8 cellular contexts compared by ENCODE assay signal in the genomic region with DNA sequence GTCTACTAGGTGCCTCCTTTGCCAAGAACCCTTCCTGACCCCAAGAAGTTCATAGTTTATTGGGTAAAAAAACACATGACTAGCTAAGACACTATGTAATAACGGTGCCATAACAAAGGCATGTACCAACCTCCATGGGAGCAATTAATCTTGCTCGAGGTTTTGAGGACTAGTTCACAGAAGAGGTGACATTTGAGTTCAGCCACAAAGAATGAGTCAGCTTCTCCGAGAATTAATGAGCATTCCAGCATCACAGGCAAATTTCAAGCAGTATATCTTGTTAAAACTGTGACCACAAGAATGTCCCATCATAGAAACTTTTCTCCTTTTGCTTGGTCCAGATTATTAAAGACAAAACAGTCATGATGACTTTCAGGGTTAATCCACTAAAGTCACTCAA.
A peak's percentile ranks its signal among the peaks of the same experiment; 100 is the strongest.
DNase-seq lines count a peak whose midpoint lies in the region; ATAC-seq and TF ChIP-seq lines count a peak whose summit lies in the region.

No MANE protein-coding gene starts in this region.

- no peaks in the 10 kb centered on the region for H3K4me1 ChIP-seq in Karpas-422 (ENCODE audit: low read length)

- no peaks in the 10 kb centered on the region for H3K27me3 Mint-ChIP-seq in osteocyte (ENCODE audit: unreplicated experiment)

- no peaks in the 10 kb centered on the region for H3K79me2 ChIP-seq in Karpas-422 (ENCODE audit: low read length)

- peak overlapping the region; percentile 57 for H3K27ac Mint-ChIP-seq in osteocyte (ENCODE audit: unreplicated experiment)

- no peak for ATAC-seq in left lobe of liver

- H3K27me3 ChIP-seq in brain microvascular endothelial cell (replicated peaks), result no peaks in the 10 kb centered on the region
- no peaks in the 10 kb centered on the region for H3K27me3 ChIP-seq in Karpas-422 (ENCODE audit: low read length)

- peaks cover 3% of the 10 kb centered on the region for H3K9me3 Mint-ChIP-seq in osteocyte (ENCODE audit: unreplicated experiment)

- H2AFZ ChIP-seq in Karpas-422 (ENCODE audit: low read length), result no peak overlapping the region

- H3K4me3 ChIP-seq in brain microvascular endothelial cell (ENCODE audit: low read depth, low read length) (no peak overlapping the region), Karpas-422 (ENCODE audit: low read length) (no peak overlapping the region)

- H3K9me2 ChIP-seq in Karpas-422 (replicated peaks; ENCODE audit: insufficient read depth, low read length), result no peaks in the 10 kb centered on the region

- no peaks in the 10 kb centered on the region for H3K36me3 Mint-ChIP-seq in osteocyte (ENCODE audit: unreplicated experiment)

- H3K4me2 ChIP-seq in Karpas-422 (ENCODE audit: low read depth, low read length, poor library complexity, severe bottlenecking), result no peak overlapping the region

- DNase-seq in GM04504 (ENCODE audit: low read depth) (peak; percentile 99), OCI-M2 (lab: John Stamatoyannopoulos, UW; ENCODE audit: unreplicated experiment) (peak; percentile 23), brain microvascular endothelial cell (peak; percentile 72), osteocyte (ENCODE audit: extremely low spot score, unreplicated experiment) (no peak), Karpas-422 (no peak), NCI-H82 treated with DMSO at 0.1 percent for 48 hours (lab: John Stamatoyannopoulos, UW; ENCODE audit: unreplicated experiment) (no peak), NCI-H2227 (lab: John Stamatoyannopoulos, UW; ENCODE audit: unreplicated experiment) (no peak), left lobe of liver (ENCODE audit: low spot score) (no peak)

- H3K36me3 ChIP-seq in brain microvascular endothelial cell (replicated peaks) (no peaks in the 10 kb centered on the region), Karpas-422 (ENCODE audit: insufficient read depth, low read length) (no peaks in the 10 kb centered on the region)

- no peak overlapping the region for H3K4me3 Mint-ChIP-seq in osteocyte (ENCODE audit: unreplicated experiment)

- no peak overlapping the region for H3K9ac ChIP-seq in Karpas-422 (ENCODE audit: low read length)

- H3K4me1 Mint-ChIP-seq in osteocyte (ENCODE audit: unreplicated experiment), result peaks cover 29% of the 10 kb centered on the region

- H3K9me3 ChIP-seq in Karpas-422 (ENCODE audit: low read length), result no peaks in the 10 kb centered on the region

- in situ Hi-C loops in brain microvascular endothelial cell (cut with HindIII; ENCODE audit: low pct_ligation_motif_present, low sequenced_read_pairs), result no loop called here

- TF ChIP-seq CTCF in brain microvascular endothelial cell (IDR thresholded peaks at IDR 0.05; ENCODE audit: low read depth, low read length, missing control alignments) (no peak), osteocyte (IDR thresholded peaks at IDR 0.05) (no peak)

- H3K27ac ChIP-seq in brain microvascular endothelial cell (peak overlapping the region; percentile 62), Karpas-422 (ENCODE audit: low read length) (no peak overlapping the region)

- no peaks in the 10 kb centered on the region for H4K20me1 ChIP-seq in Karpas-422 (ENCODE audit: insufficient read depth, low read depth, low read length)

Comparison
In these comparisons a context has a peak if more than half of its experiments do, and no peak if none do; other contexts are left out.
1. DNase-seq: peak in GM04504 (single experiment), OCI-M2 (single experiment) and brain microvascular endothelial cell (single experiment); none in osteocyte (single experiment), Karpas-422 (single experiment), NCI-H82 treated with DMSO at 0.1 percent for 48 hours (single experiment), NCI-H2227 (single experiment) and left lobe of liver (single experiment).